18 cellular contexts compared by ENCODE assay signal in the genomic region with DNA sequence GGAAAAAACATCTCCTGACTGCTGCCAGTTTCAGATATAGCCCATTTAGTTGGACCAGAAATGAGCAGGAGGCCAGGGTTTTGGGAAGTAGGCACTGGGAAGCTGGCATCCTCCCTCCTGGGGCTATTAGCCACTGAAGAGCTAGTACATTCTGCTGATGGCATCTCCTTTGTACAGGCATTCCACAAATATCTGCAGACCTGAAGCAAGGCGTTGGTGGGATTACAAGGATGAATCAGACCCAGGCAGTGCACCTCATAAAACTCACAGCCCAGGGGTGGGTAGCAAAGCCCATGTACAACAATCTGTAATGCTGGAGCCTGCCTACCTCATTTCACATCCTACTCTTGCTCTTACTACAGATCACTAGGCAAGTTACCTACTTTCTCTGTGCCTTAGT. TPM values are rescaled to one million over a fixed set of nuclear protein-coding genes. Genes with fewer than 3 reads are reported as not detected.
DNase-seq lines count a peak whose midpoint lies in the region; ATAC-seq and TF ChIP-seq lines count a peak whose summit lies in the region.
"Had no signal": no experiment of that assay in that cellular context is flagged by ENCODE, and none has a peak within 500 bp of the region (broad histone marks: within the 10 kb centered on the region; RNA-seq: fewer than 3 reads in every experiment).

No MANE protein-coding gene starts in this region.

- CTCF ChIA-PET in HEK293 (lab: Yijun Ruan, JAX) (interaction anchor here (0.9 kb wide), 1 partner anchor 17 kb away, joined by 3 read pairs; no protein-coding TSS in a partner anchor), OCI-LY7 (lab: Charles Lee; ENCODE audit: unreplicated experiment) (no interaction called here)

- intact Hi-C loops in OCI-LY7 (cut with micrococcal nuclease; ENCODE audit: unreplicated experiment), result no loop called here

- H3K4me3 ChIP-seq in HEK293 (ENCODE audit: low read depth, low read length) (no peak overlapping the region), OCI-LY7 (ENCODE audit: low read depth, low read length, poor library complexity, severe bottlenecking) (no peak overlapping the region)

- POLR2A ChIA-PET in HEK293 (lab: Yijun Ruan, JAX) (no interaction called here), OCI-LY7 (lab: Charles Lee) (interaction anchor here (0.7 to 16.2 kb wide), 4 partner anchors 9 to 28 kb away, joined by 4 to 236 read pairs (median 27); no protein-coding TSS in a partner anchor)

- H4K20me1 ChIP-seq in OCI-LY7 (ENCODE audit: insufficient read depth, low read length), result no peaks in the 10 kb centered on the region; the same call in 1 of the 2 replicates

- ATAC-seq in GM18909 (IDR thresholded peaks at IDR 0.05; ENCODE audit: poor library complexity, unreplicated experiment), result no peak
- ATAC-seq: CD8-positive, alpha-beta T cell; T-helper 17 cell had no signal

- no peaks in the 10 kb centered on the region for H3K79me2 ChIP-seq in OCI-LY7 (ENCODE audit: insufficient read depth, low read depth, low read length)

- H3K4me2 ChIP-seq in OCI-LY7 (ENCODE audit: low read length), result no peak overlapping the region

- no peak for TF ChIP-seq CTCF in HEK293 (tag by site-specific recombination; IDR thresholded peaks at IDR 0.05)
- TF ChIP-seq CTCF in OCI-LY7 (conservative IDR thresholded peaks at IDR 0.05; ENCODE audit: low read length), result no peak

- no peaks in the 10 kb centered on the region for H3K36me3 ChIP-seq in HEK293 (ENCODE audit: control insufficient read depth in 2 of 2, insufficient read depth in 1 of 2, low read length in 2 of 2)
- peaks cover 18% of the 10 kb centered on the region; the same call in 1 of the 2 replicates for H3K36me3 ChIP-seq in OCI-LY7 (ENCODE audit: insufficient read depth, low read length)

- no peaks in the 10 kb centered on the region for H3K9me3 ChIP-seq in HEK293 (ENCODE audit: control insufficient read depth, insufficient read depth, low read depth, low read length)
- H3K9me3 ChIP-seq in OCI-LY7 (ENCODE audit: low read length), result peaks cover 22% of the 10 kb centered on the region

- DNase-seq in A172 (ENCODE audit: low spot score) (peak; percentile 12), OCI-LY7 (ENCODE audit: low spot score) (no peak), islet precursor cell (peak; percentile 75), NCI-H82 treated with DMSO at 0.1 percent for 48 hours (lab: John Stamatoyannopoulos, UW; ENCODE audit: unreplicated experiment) (no peak), activated T-cell treated with anti-CD3 and anti-CD28 coated beads for 4 hours (no peak), NCI-H1105 (lab: John Stamatoyannopoulos, UW) (no peak)
- DNase-seq: CD8-positive, alpha-beta T cell; DMS79 treated with DMSO at 0.1 percent for 48 hours; HCEC 1CT; NCI-H146; NCI-H2081; NCI-H510A; NCI-H82; SHP77 treated with DMSO at 0.1 percent for 48 hours; T-helper 17 cell had no signal

- BruUV-seq in OCI-LY7 (replicated peaks; lab: Mats Ljungman, UMichigan), result no TSS peak

- H2AFZ ChIP-seq in OCI-LY7 (ENCODE audit: low read length), result peak overlapping the region; percentile 55; the same call in 1 of the 2 replicates

- no peaks in the 10 kb centered on the region for H3K9me2 ChIP-seq in OCI-LY7 (ENCODE audit: insufficient read depth, low read length)

- H3K4me1 ChIP-seq in HEK293 (ENCODE audit: control insufficient read depth, insufficient read depth, low read length), result no peaks in the 10 kb centered on the region
- H3K4me1 ChIP-seq in OCI-LY7 (ENCODE audit: insufficient read depth, low read length, poor library complexity, severe bottlenecking), result peaks cover 58% of the 10 kb centered on the region

- H3K27ac ChIP-seq in HEK293 (ENCODE audit: extremely low read depth, low read depth, low read length) (no peak overlapping the region), OCI-LY7 (ENCODE audit: low read depth, low read length, poor library complexity, severe bottlenecking) (no peak overlapping the region)
- H3K27ac ChIP-seq: 22Rv1 had no signal

TF ChIP-seq in HEK293, 187 proteins besides CTCF, POLR2A, EP300 and RAD21:
- TF ChIP-seq, protein P1, sequence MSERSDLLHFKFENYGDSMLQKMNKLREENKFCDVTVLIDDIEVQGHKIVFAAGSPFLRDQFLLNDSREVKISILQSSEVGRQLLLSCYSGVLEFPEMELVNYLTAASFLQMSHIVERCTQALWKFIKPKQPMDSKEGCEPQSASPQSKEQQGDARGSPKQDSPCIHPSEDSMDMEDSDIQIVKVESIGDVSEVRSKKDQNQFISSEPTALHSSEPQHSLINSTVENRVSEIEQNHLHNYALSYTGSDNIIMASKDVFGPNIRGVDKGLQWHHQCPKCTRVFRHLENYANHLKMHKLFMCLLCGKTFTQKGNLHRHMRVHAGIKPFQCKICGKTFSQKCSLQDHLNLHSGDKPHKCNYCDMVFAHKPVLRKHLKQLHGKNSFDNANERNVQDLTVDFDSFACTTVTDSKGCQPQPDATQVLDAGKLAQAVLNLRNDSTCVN (tag by site-specific recombination; optimal IDR thresholded peaks at IDR 0.05), result no peak
- TF ChIP-seq EGR2 (tag by site-specific recombination; IDR thresholded peaks at IDR 0.05; ENCODE audit: low read depth) (0 out of 2 replicates have a peak, but pooled peaks have one; percentile 14), ZBTB7A (tag by site-specific recombination; IDR thresholded peaks at IDR 0.05; ENCODE audit: low read depth) (no peak), ZNF707 (tag by site-specific recombination; IDR thresholded peaks at IDR 0.05) (no peak), ZNF521 (tag by site-specific recombination; IDR thresholded peaks at IDR 0.05) (no peak)

RNA-seq across cellular contexts. Expression of a gene that starts 27.5 kb away (rescaled TPM):
- total RNA-seq in A172 (2014; rRNA removed; shearing (Covaris generic)), result not detected in 2 replicates
- total RNA-seq in OCI-LY7 (2014; rRNA removed; shearing (Covaris generic)), result 56.4 and 86.1 TPM in 2 replicates
- 285 and 315 TPM in 2 replicates for total RNA-seq in OCI-LY7 (2022)

Comparison
In these comparisons a context has a peak if more than half of its experiments do, and no peak if none do; other contexts are left out.
1. DNase-seq: peak in A172 (single experiment) and islet precursor cell (single experiment); none in OCI-LY7 (single experiment), NCI-H82 treated with DMSO at 0.1 percent for 48 hours (single experiment), activated T-cell treated with anti-CD3 and anti-CD28 coated beads for 4 hours (single experiment) and NCI-H1105 (single experiment).
2. RNA of a gene that starts 27.5 kb away (total RNA-seq): 56.4 to 315 TPM in OCI-LY7; not detected in A172; every median in the first group is over 10 times any median in the second.